1 cellular context compared by ENCODE assay signal in genomic region chr16:20806168-20807050, GRCh38.
A peak's percentile ranks its signal among the peaks of the same experiment; 100 is the strongest.
TF ChIP-seq lines count a peak whose summit lies in the region.

Gene ERI2 (minus strand): TSS chr16:20806472. CDS start chr16:20806430, 42 bp downstream.
Gene REXO5 (plus strand): TSS chr16:20806527. CDS start chr16:20806954, 427 bp downstream.

TF ChIP-seq in HepG2, 621 proteins besides CTCF, POLR2A, EP300 and RAD21 (continued from another document):
- TF ChIP-seq ELK4 (CRISPR knock-in tag; IDR thresholded peaks at IDR 0.05; ENCODE audit: borderline replicate concordance) (peak; percentile 90; the same call in 1 of the 2 replicates), ESRRA (CRISPR knock-in tag; IDR thresholded peaks at IDR 0.05; ENCODE audit: low read depth) (peak; percentile 92), REST (IDR thresholded peaks at IDR 0.05; ENCODE audit: borderline replicate concordance in 1 of 2, low read depth in 1 of 2, low read length in 2 of 2) (peak in 1 of 2 experiments; percentile 69; a peak in 2 of 4 replicates), KAT8 (CRISPR knock-in tag; IDR thresholded peaks at IDR 0.05) (peak; percentile 98), NR1H2 (CRISPR knock-in tag; IDR thresholded peaks at IDR 0.05; ENCODE audit: borderline replicate concordance, low read depth) (peak; percentile 23; the same call in 1 of the 2 replicates), ZNF563 (CRISPR knock-in tag; IDR thresholded peaks at IDR 0.05) (peak; percentile 92), KDM5A (IDR thresholded peaks at IDR 0.05; ENCODE audit: borderline replicate concordance, low read length) (no peak; the same call in none of the 2 replicates), ZBTB38 (CRISPR knock-in tag; IDR thresholded peaks at IDR 0.05) (peak; percentile 86), THAP11 (CRISPR knock-in tag; IDR thresholded peaks at IDR 0.05) (peak; percentile 92), GLI4 (CRISPR knock-in tag; IDR thresholded peaks at IDR 0.05; ENCODE audit: borderline replicate concordance) (peak; percentile 96), PAXIP1 (CRISPR knock-in tag; conservative IDR thresholded peaks at IDR 0.05) (peak; percentile 80), ZNF441 (CRISPR knock-in tag; IDR thresholded peaks at IDR 0.05; ENCODE audit: borderline replicate concordance) (peak; percentile 88; the same call in 1 of the 2 replicates)
